ENCODE assay signal across 1 cellular context in genomic region chr7:51481421-51481820, GRCh38.
TF ChIP-seq lines count a peak whose summit lies in the region.

No MANE protein-coding gene starts in this region.

TF ChIP-seq in HepG2, 621 proteins besides CTCF, POLR2A, EP300 and RAD21 (continued from another document and continues in another):
- TF ChIP-seq PLSCR1 (CRISPR knock-in tag; IDR thresholded peaks at IDR 0.05; ENCODE audit: borderline replicate concordance) (no peak), ZNF367 (CRISPR knock-in tag; IDR thresholded peaks at IDR 0.05; ENCODE audit: borderline replicate concordance) (no peak), MLXIP (CRISPR knock-in tag; IDR thresholded peaks at IDR 0.05; ENCODE audit: borderline replicate concordance) (no peak), ZNF460 (CRISPR knock-in tag; IDR thresholded peaks at IDR 0.05; ENCODE audit: borderline replicate concordance) (no peak), ZNF232 (CRISPR knock-in tag; IDR thresholded peaks at IDR 0.05; ENCODE audit: borderline replicate concordance) (no peak), DNMT1 (CRISPR knock-in tag; IDR thresholded peaks at IDR 0.05) (no peak), RAD51 (IDR thresholded peaks at IDR 0.05; ENCODE audit: borderline replicate concordance) (no peak), AHDC1 (CRISPR knock-in tag; IDR thresholded peaks at IDR 0.05; ENCODE audit: borderline replicate concordance) (peak; percentile 84; the same call in 1 of the 2 replicates), ZNF720 (CRISPR knock-in tag; IDR thresholded peaks at IDR 0.05) (no peak), ZNF644 (CRISPR knock-in tag; IDR thresholded peaks at IDR 0.05; ENCODE audit: low read depth) (peak; percentile 98), ZKSCAN1 (IDR thresholded peaks at IDR 0.05; ENCODE audit: low read length) (no peak), SMARCE1 (IDR thresholded peaks at IDR 0.05; ENCODE audit: borderline replicate concordance) (no peak), REST (IDR thresholded peaks at IDR 0.05; ENCODE audit: borderline replicate concordance in 1 of 2, low read depth in 1 of 2, low read length in 2 of 2) (no peak), ZNF329 (CRISPR knock-in tag; IDR thresholded peaks at IDR 0.05; ENCODE audit: low read depth) (no peak), ZHX1 (CRISPR knock-in tag; IDR thresholded peaks at IDR 0.05; ENCODE audit: low read depth) (no peak), SRY (CRISPR knock-in tag; IDR thresholded peaks at IDR 0.05) (no peak), SNRNP70 (IDR thresholded peaks at IDR 0.05; ENCODE audit: low read depth, low read length) (no peak), ELF1 (CRISPR knock-in tag; IDR thresholded peaks at IDR 0.05) (peak; percentile 48; the same call in 1 of the 2 replicates), HOXA7 (CRISPR knock-in tag; IDR thresholded peaks at IDR 0.05) (no peak), SKI (IDR thresholded peaks at IDR 0.05; ENCODE audit: partially characterized antibody) (no peak), ZNF792 (CRISPR knock-in tag; IDR thresholded peaks at IDR 0.05) (peak; percentile 21; the same call in 1 of the 2 replicates), NCOA5 (CRISPR knock-in tag; IDR thresholded peaks at IDR 0.05) (no peak), RFX1 (IDR thresholded peaks at IDR 0.05) (no peak), MZF1 (CRISPR knock-in tag; IDR thresholded peaks at IDR 0.05; ENCODE audit: borderline replicate concordance) (no peak), RBAK (CRISPR knock-in tag; IDR thresholded peaks at IDR 0.05) (no peak), ZNF724P (CRISPR knock-in tag; IDR thresholded peaks at IDR 0.05; ENCODE audit: borderline replicate concordance) (no peak), ZNF207 (IDR thresholded peaks at IDR 0.05; ENCODE audit: borderline replicate concordance) (no peak), MEIS1 (CRISPR knock-in tag; IDR thresholded peaks at IDR 0.05; ENCODE audit: borderline replicate concordance) (no peak), GATA4 (IDR thresholded peaks at IDR 0.05; ENCODE audit: borderline replicate concordance, low read depth) (no peak)
- TF ChIP-seq, protein P1, sequence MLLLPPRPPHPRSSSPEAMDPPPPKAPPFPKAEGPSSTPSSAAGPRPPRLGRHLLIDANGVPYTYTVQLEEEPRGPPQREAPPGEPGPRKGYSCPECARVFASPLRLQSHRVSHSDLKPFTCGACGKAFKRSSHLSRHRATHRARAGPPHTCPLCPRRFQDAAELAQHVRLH (CRISPR knock-in tag; IDR thresholded peaks at IDR 0.05; ENCODE audit: borderline replicate concordance, low read depth), result no peak
- TF ChIP-seq, protein P2, sequence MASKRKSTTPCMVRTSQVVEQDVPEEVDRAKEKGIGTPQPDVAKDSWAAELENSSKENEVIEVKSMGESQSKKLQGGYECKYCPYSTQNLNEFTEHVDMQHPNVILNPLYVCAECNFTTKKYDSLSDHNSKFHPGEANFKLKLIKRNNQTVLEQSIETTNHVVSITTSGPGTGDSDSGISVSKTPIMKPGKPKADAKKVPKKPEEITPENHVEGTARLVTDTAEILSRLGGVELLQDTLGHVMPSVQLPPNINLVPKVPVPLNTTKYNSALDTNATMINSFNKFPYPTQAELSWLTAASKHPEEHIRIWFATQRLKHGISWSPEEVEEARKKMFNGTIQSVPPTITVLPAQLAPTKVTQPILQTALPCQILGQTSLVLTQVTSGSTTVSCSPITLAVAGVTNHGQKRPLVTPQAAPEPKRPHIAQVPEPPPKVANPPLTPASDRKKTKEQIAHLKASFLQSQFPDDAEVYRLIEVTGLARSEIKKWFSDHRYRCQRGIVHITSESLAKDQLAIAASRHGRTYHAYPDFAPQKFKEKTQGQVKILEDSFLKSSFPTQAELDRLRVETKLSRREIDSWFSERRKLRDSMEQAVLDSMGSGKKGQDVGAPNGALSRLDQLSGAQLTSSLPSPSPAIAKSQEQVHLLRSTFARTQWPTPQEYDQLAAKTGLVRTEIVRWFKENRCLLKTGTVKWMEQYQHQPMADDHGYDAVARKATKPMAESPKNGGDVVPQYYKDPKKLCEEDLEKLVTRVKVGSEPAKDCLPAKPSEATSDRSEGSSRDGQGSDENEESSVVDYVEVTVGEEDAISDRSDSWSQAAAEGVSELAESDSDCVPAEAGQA (IDR thresholded peaks at IDR 0.05; ENCODE audit: low read depth), result no peak
- TF ChIP-seq, protein P2 (CRISPR knock-in tag; IDR thresholded peaks at IDR 0.05; ENCODE audit: borderline replicate concordance), result no peak
- TF ChIP-seq, protein P3, sequence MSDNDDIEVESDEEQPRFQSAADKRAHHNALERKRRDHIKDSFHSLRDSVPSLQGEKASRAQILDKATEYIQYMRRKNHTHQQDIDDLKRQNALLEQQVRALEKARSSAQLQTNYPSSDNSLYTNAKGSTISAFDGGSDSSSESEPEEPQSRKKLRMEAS (IDR thresholded peaks at IDR 0.05), result peak; percentile 28; the same call in 1 of the 2 replicates
- TF ChIP-seq, protein P4, sequence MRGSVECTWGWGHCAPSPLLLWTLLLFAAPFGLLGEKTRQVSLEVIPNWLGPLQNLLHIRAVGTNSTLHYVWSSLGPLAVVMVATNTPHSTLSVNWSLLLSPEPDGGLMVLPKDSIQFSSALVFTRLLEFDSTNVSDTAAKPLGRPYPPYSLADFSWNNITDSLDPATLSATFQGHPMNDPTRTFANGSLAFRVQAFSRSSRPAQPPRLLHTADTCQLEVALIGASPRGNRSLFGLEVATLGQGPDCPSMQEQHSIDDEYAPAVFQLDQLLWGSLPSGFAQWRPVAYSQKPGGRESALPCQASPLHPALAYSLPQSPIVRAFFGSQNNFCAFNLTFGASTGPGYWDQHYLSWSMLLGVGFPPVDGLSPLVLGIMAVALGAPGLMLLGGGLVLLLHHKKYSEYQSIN (CRISPR knock-in tag; IDR thresholded peaks at IDR 0.05; ENCODE audit: borderline replicate concordance), result no peak
